Comparison of ENCODE assay signal across 9 cellular contexts in genomic region chr10:21020545-21020944, GRCh38.
A peak's percentile ranks its signal among the peaks of the same experiment; 100 is the strongest.
DNase-seq lines count a peak whose midpoint lies in the region; ATAC-seq, FAIRE-seq and TF ChIP-seq lines count a peak whose summit lies in the region.
"Had no signal": no experiment of that assay in that cellular context is flagged by ENCODE, and none has a peak within 500 bp of the region (broad histone marks: within the 10 kb centered on the region; RNA-seq: fewer than 3 reads in every experiment).

No MANE protein-coding gene starts in this region.

- H3K4me2 ChIP-seq in GM23338 (no peak overlapping the region), GM12878 (ENCODE audit: control insufficient read depth, insufficient read depth) (no peak overlapping the region), parathyroid adenoma (ENCODE audit: low read length) (no peak overlapping the region)

- H3K27me3 ChIP-seq in GM23338 (ENCODE audit: insufficient read depth) (no peaks in the 10 kb centered on the region), GM12878 (replicated peaks in 1 of 2; ENCODE audit: control insufficient read depth in 2 of 2, insufficient read depth in 2 of 2, low read length in 1 of 2) (no peaks in the 10 kb centered on the region), parathyroid adenoma (ENCODE audit: control insufficient read depth, insufficient read depth, low read length) (no peaks in the 10 kb centered on the region)
- no peaks in the 10 kb centered on the region for H3K27me3 ChIP-seq in CD8-positive, alpha-beta T cell (ENCODE audit: insufficient read depth, low read length)

- POLR2A ChIA-PET in GM12878 (lab: Charles Lee): no interaction called here
- POLR2A ChIA-PET in CD8-positive, alpha-beta T cell (lab: Charles Lee): no interaction called here

- 28% methylated on average over 7 of the region's 7 CpGs for WGBS in GM12878 (ENCODE audit: insufficient coverage, insufficient replicate concordance, low lambda C conversion rate, missing lambda C conversion rate)

- H4K20me1 ChIP-seq in GM23338 (replicated peaks; ENCODE audit: insufficient read depth): no peaks in the 10 kb centered on the region
- no peaks in the 10 kb centered on the region for H4K20me1 ChIP-seq in GM12878 (ENCODE audit: control insufficient read depth, insufficient read depth)

- H3F3A ChIP-seq in GM23338 (replicated peaks; ENCODE audit: low read depth): no peaks in the 10 kb centered on the region

- no peaks in the 10 kb centered on the region for H3K9me3 Mint-ChIP-seq in GM23338
- peaks cover 3% of the 10 kb centered on the region for H3K9me3 Mint-ChIP-seq in CD8-positive, alpha-beta T cell

- DNase-seq in NCI-H748 (lab: John Stamatoyannopoulos, UW; ENCODE audit: unreplicated experiment) (peak; percentile 23), NCI-H748 treated with DMSO at 0.1 percent for 48 hours (lab: John Stamatoyannopoulos, UW) (no peak), GM23338 (ENCODE audit: low spot score) (peak; percentile 82), Kasumi-1 (lab: John Stamatoyannopoulos, UW) (peak; percentile 47 to 67), GM12878 (ENCODE audit: low read depth, low spot score) (peak; percentile 21), G401 (ENCODE audit: low spot score) (no peak)
- DNase-seq in CD8-positive, alpha-beta T cell: no peak

- CTCF ChIA-PET in GM12878 (lab: Yijun Ruan, JAX): interaction anchor here (0.7 to 2.2 kb wide), 8 partner anchors 10 to 166 kb away, joined by 3 to 11 read pairs (median 4); no protein-coding TSS in a partner anchor
- CTCF ChIA-PET in CD8-positive, alpha-beta T cell (lab: Charles Lee): no interaction called here

- H3K9me3 ChIP-seq in GM12878 (replicated peaks; ENCODE audit: control insufficient read depth, insufficient read depth, low read length) (no peaks in the 10 kb centered on the region), parathyroid adenoma (ENCODE audit: control insufficient read depth, low read length) (no peaks in the 10 kb centered on the region)
- H3K9me3 ChIP-seq in CD8-positive, alpha-beta T cell (ENCODE audit: low read length): no peaks in the 10 kb centered on the region

- SMC1A ChIA-PET in GM12878 (lab: Charles Lee; ENCODE audit: uncharacterized antibody, unreplicated experiment): interaction anchor here (0.7 kb wide), 1 partner anchor 160 kb away, joined by 5 read pairs; no protein-coding TSS in a partner anchor

- peak; percentile 79 for ATAC-seq in GM23338
- peak; percentile 99 for ATAC-seq in GM12878
- no peak for ATAC-seq in CD8-positive, alpha-beta T cell

- FAIRE-seq in GM12878 (lab: Jason Lieb, UNC): peak; percentile 66

- no peaks in the 10 kb centered on the region for H3K27me3 Mint-ChIP-seq in GM23338 (ENCODE audit: insufficient read depth, low read depth, poor library complexity)
- H3K27me3 Mint-ChIP-seq in CD8-positive, alpha-beta T cell (ENCODE audit: low read depth): no peaks in the 10 kb centered on the region
- H3K27me3 Mint-ChIP-seq: CD4-positive, CD25-positive, alpha-beta regulatory T cell had no signal

- H3K79me2 ChIP-seq in GM23338 (replicated peaks; ENCODE audit: insufficient read depth): no peaks in the 10 kb centered on the region
- no peaks in the 10 kb centered on the region for H3K79me2 ChIP-seq in GM12878 (ENCODE audit: control insufficient read depth, insufficient read depth, low read length)
- peaks cover 3% of the 10 kb centered on the region for H3K79me2 ChIP-seq in parathyroid adenoma

- no peak overlapping the region for H3K27ac Mint-ChIP-seq in GM23338
- H3K27ac Mint-ChIP-seq in CD8-positive, alpha-beta T cell: no peak overlapping the region
- H3K27ac Mint-ChIP-seq: CD4-positive, CD25-positive, alpha-beta regulatory T cell had no signal

- TF ChIP-seq CTCF in GM23338 (conservative IDR thresholded peaks at IDR 0.05; ENCODE audit: low read depth in 2 of 2) (peak; percentile 74 to 80), GM12878 (IDR thresholded peaks at IDR 0.05 in 2 of 3, conservative IDR thresholded peaks at IDR 0.05 in 1 of 3; ENCODE audit: control insufficient read depth in 2 of 3, extremely low read depth in 1 of 3, insufficient read depth in 1 of 3, low read depth in 3 of 3, low read length in 3 of 3) (peak; percentile 52 to 79 (median 75)), parathyroid adenoma (IDR thresholded peaks at IDR 0.05) (peak; percentile 24)
- TF ChIP-seq CTCF in CD8-positive, alpha-beta T cell (IDR thresholded peaks at IDR 0.05): no peak

- no peaks in the 10 kb centered on the region for H3K9me2 ChIP-seq in GM23338 (ENCODE audit: insufficient read depth)

- RAD21 ChIA-PET in GM12878 (lab: Charles Lee; ENCODE audit: unreplicated experiment): interaction anchor here (0.7 kb wide), 1 partner anchor 161 kb away, joined by 3 read pairs; no protein-coding TSS in a partner anchor

- peak; percentile 69 for TF ChIP-seq RAD21 in GM12878 (IDR thresholded peaks at IDR 0.05; ENCODE audit: insufficient read depth, low read depth, low read length)

- no peaks in the 10 kb centered on the region; the same call in 2 of the 3 replicates for H3K36me3 Mint-ChIP-seq in GM23338 (ENCODE audit: low read depth)
- no peaks in the 10 kb centered on the region for H3K36me3 Mint-ChIP-seq in CD8-positive, alpha-beta T cell

- H3K27ac ChIP-seq in GM23338 (ENCODE audit: low read depth) (no peak overlapping the region), GM12878 (ENCODE audit: control insufficient read depth, insufficient read depth) (no peak overlapping the region), parathyroid adenoma (no peak overlapping the region)
- no peak overlapping the region for H3K27ac ChIP-seq in CD8-positive, alpha-beta T cell (ENCODE audit: low read depth, low read length)

- no peaks in the 10 kb centered on the region for H3K4me1 ChIP-seq in GM23338 (ENCODE audit: insufficient read depth)
- H3K4me1 ChIP-seq in GM12878 (ENCODE audit: control insufficient read depth, insufficient read depth, low read length): no peaks in the 10 kb centered on the region
- no peaks in the 10 kb centered on the region for H3K4me1 ChIP-seq in parathyroid adenoma
- H3K4me1 ChIP-seq in CD8-positive, alpha-beta T cell (ENCODE audit: insufficient read depth, low read length): no peaks in the 10 kb centered on the region

- H3K4me3 ChIP-seq in GM23338: no peak overlapping the region
- H3K4me3 ChIP-seq in GM12878: no peak overlapping the region
- no peak overlapping the region for H3K4me3 ChIP-seq in parathyroid adenoma (ENCODE audit: low read depth, low read length)
- H3K4me3 ChIP-seq in CD8-positive, alpha-beta T cell (ENCODE audit: low read depth, low read length): no peak overlapping the region

- in situ Hi-C loops in GM12878 (cut with MboI): no loop called here
- in situ Hi-C loops in G401 (cut with HindIII; ENCODE audit: low sequenced_read_pairs): no loop called here

- H3K36me3 ChIP-seq in GM23338 (ENCODE audit: insufficient read depth) (no peaks in the 10 kb centered on the region), GM12878 (ENCODE audit: control insufficient read depth in 2 of 2, insufficient read depth in 2 of 2, low read length in 1 of 2) (no peaks in the 10 kb centered on the region), parathyroid adenoma (ENCODE audit: control insufficient read depth, insufficient read depth, low read length) (no peaks in the 10 kb centered on the region)
- H3K36me3 ChIP-seq in CD8-positive, alpha-beta T cell (ENCODE audit: insufficient read depth, low read length): no peaks in the 10 kb centered on the region

- TF ChIP-seq EP300 in GM12878 (IDR thresholded peaks at IDR 0.05; ENCODE audit: borderline replicate concordance in 1 of 2, control insufficient read depth in 1 of 2, low read depth in 2 of 2, low read length in 2 of 2): no peak

- H3K9ac ChIP-seq in GM12878 (ENCODE audit: control insufficient read depth, insufficient read depth, low read length) (no peak overlapping the region), parathyroid adenoma (no peak overlapping the region)

- no TSS peak for BruUV-seq in GM12878 (replicated peaks; lab: Mats Ljungman, UMichigan)

- no peak for TF ChIP-seq POLR2A in GM12878 (IDR thresholded peaks at IDR 0.05; ENCODE audit: low read depth, low read length)

- intact Hi-C loops in GM12878 (cut with micrococcal nuclease; ENCODE audit: unreplicated experiment): loop anchor here (1.0 to 5.0 kb wide), 2 partner anchors 138 to 162 kb away; no protein-coding TSS in a partner anchor
- intact Hi-C loops in CD8-positive, alpha-beta T cell (cut with DNase I, micrococcal nuclease): no loop called here

- H2AFZ ChIP-seq in GM23338 (no peak overlapping the region), GM12878 (ENCODE audit: control insufficient read depth, low read depth, low read length) (peak overlapping the region; percentile 96), parathyroid adenoma (no peak overlapping the region)

- no peak overlapping the region for H3K4me3 Mint-ChIP-seq in GM23338
- no peak overlapping the region for H3K4me3 Mint-ChIP-seq in CD8-positive, alpha-beta T cell
- H3K4me3 Mint-ChIP-seq: CD4-positive, CD25-positive, alpha-beta regulatory T cell had no signal

- H3K4me1 Mint-ChIP-seq in GM23338: no peaks in the 10 kb centered on the region; the same call in 1 of the 3 replicates
- no peaks in the 10 kb centered on the region for H3K4me1 Mint-ChIP-seq in CD8-positive, alpha-beta T cell (ENCODE audit: low read depth)

TF ChIP-seq in GM23338, 12 proteins besides CTCF, POLR2A, EP300 and RAD21 (continues in another document):
- TF ChIP-seq JUNB (IDR thresholded peaks at IDR 0.05; ENCODE audit: unreplicated experiment): no peak

TF ChIP-seq in GM12878, 131 proteins besides CTCF, POLR2A, EP300 and RAD21:
- TF ChIP-seq RELA (IDR thresholded peaks at IDR 0.05; ENCODE audit: borderline replicate concordance, partially characterized antibody): no peak
- no peak for TF ChIP-seq CREB1 (IDR thresholded peaks at IDR 0.05; ENCODE audit: low read depth)
- TF ChIP-seq SMC3 (IDR thresholded peaks at IDR 0.05; ENCODE audit: borderline replicate concordance, low read length): peak; percentile 75
- TF ChIP-seq ETV6 (conservative IDR thresholded peaks at IDR 0.05 in 1 of 2, IDR thresholded peaks at IDR 0.05 in 1 of 2; ENCODE audit: borderline replicate concordance in 1 of 2, low read depth in 1 of 2): no peak
- TF ChIP-seq YY1 (IDR thresholded peaks at IDR 0.05; ENCODE audit: low read depth, low read length): peak; percentile 95
- no peak for TF ChIP-seq PAX8 (IDR thresholded peaks at IDR 0.05)
- no peak for TF ChIP-seq MYC (IDR thresholded peaks at IDR 0.05; ENCODE audit: insufficient read depth, insufficient read length, insufficient replicate concordance, low read length, severe bottlenecking)
- TF ChIP-seq, protein P1, sequence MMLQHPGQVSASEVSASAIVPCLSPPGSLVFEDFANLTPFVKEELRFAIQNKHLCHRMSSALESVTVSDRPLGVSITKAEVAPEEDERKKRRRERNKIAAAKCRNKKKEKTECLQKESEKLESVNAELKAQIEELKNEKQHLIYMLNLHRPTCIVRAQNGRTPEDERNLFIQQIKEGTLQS (IDR thresholded peaks at IDR 0.05; ENCODE audit: borderline replicate concordance, extremely low read depth, low read depth, low read length): no peak
- TF ChIP-seq SREBF1 (IDR thresholded peaks at IDR 0.05; ENCODE audit: low read length): no peak

Comparison
In these comparisons a context has a peak if more than half of its experiments do, and no peak if none do; other contexts are left out.
1. DNase-seq: peak in NCI-H748 (single experiment), GM23338 (single experiment), Kasumi-1 (2 of 2) and GM12878 (single experiment); none in NCI-H748 treated with DMSO at 0.1 percent for 48 hours (single experiment), G401 (single experiment) and CD8-positive, alpha-beta T cell (0 of 7).